Comparison of ENCODE assay signal across 28 cellular contexts in the genomic region with DNA sequence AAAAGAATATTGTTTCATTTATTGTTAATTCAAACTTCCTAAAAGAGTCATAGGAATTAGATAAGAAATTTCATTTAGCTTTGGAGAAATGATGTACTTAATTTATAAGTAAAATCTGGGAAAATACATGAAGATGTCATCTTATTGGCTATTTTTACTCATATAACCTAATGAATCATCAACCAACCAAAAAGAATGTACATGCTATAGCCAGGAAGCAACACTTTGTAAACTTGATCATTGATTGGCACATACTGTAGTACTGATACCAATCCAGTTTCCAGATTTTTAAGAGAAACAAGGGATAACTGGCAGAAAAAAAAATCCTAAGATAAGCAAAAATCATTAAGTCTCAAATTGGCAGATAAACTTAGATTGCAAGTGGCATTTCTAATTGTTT.
DNase-seq lines count a peak whose midpoint lies in the region; ATAC-seq, FAIRE-seq and TF ChIP-seq lines count a peak whose summit lies in the region.
"Had no signal": no experiment of that assay in that cellular context is flagged by ENCODE, and none has a peak within 500 bp of the region (broad histone marks: within the 10 kb centered on the region; RNA-seq: fewer than 3 reads in every experiment).

No MANE protein-coding gene starts in this region.

- peaks cover 24% of the 10 kb centered on the region for H3K4me1 Mint-ChIP-seq in astrocyte (ENCODE audit: low read depth, unreplicated experiment)
- H3K4me1 Mint-ChIP-seq: B cell; CD8-positive, alpha-beta memory T cell; IgD-negative memory B cell had no signal

- ATAC-seq in GM18520 (IDR thresholded peaks at IDR 0.05; ENCODE audit: unreplicated experiment) (no peak), HG03520 (IDR thresholded peaks at IDR 0.05; ENCODE audit: unreplicated experiment) (no peak)
- ATAC-seq: activated CD4-positive, CD25-positive, alpha-beta regulatory T cell treated with anti-CD3 and anti-CD28 coated beads, Interleukin-2, amount 50 U/mL, for 24 hours; right lobe of liver had no signal

- intact Hi-C loops in mammary epithelial cell (cut with micrococcal nuclease): no loop called here
- intact Hi-C loops in breast epithelium (cut with DNase I; ENCODE audit: low total_unique reads): no loop called here

- no peaks in the 10 kb centered on the region for H3K9me3 ChIP-seq in mammary epithelial cell (replicated peaks; ENCODE audit: insufficient read depth, low read length)
- no peaks in the 10 kb centered on the region for H3K9me3 ChIP-seq in breast epithelium
- no peaks in the 10 kb centered on the region for H3K9me3 ChIP-seq in astrocyte (ENCODE audit: insufficient read depth, low read depth, low read length)
- H3K9me3 ChIP-seq: ascending aorta, right lobe of liver, SJCRH30, tibial nerve had no signal

- H3K4me3 ChIP-seq in mammary epithelial cell (replicated peaks in 1 of 3; ENCODE audit: insufficient read depth in 1 of 3, low read depth in 2 of 3, low read length in 3 of 3) (no peak overlapping the region), breast epithelium (no peak overlapping the region), astrocyte (ENCODE audit: insufficient read depth, low read depth, low read length) (no peak overlapping the region)
- H3K4me3 ChIP-seq: ascending aorta, lung, right lobe of liver, SJCRH30, tibial nerve had no signal

- TF ChIP-seq POLR2A in breast epithelium (IDR thresholded peaks at IDR 0.05): no peak
- no peak for TF ChIP-seq POLR2A in GM12892 (IDR thresholded peaks at IDR 0.05; ENCODE audit: low read depth, low read length)

- DNase-seq in mammary epithelial cell (peak; percentile 44), breast epithelium (ENCODE audit: low spot score in 2 of 2) (no peak), astrocyte (ENCODE audit: low read depth) (peak; percentile 39), fibroblast of peridontal ligament (ENCODE audit: extremely low read depth) (peak; percentile 37), NAMALWA (ENCODE audit: low spot score) (no peak), GM12892 (ENCODE audit: insufficient read length) (no peak)
- DNase-seq: 8988T; activated CD4-positive, alpha-beta memory T cell treated with anti-CD3 and anti-CD28 coated beads for 36 hours; CD8-positive, alpha-beta memory T cell; cerebellar nuclear complex; erythroblast; NCI-H2081 treated with DMSO at 0.1 percent for 48 hours; NCI-H446; NCI-H82; right lobe of liver; SJCRH30; stimulated activated CD4-positive, alpha-beta T cell treated with anti-CD3 and anti-CD28 coated beads, Interleukin-15, amount 100 ng/mL, for 24 hours; T-helper 1 cell had no signal

- H3K4me1 ChIP-seq in mammary epithelial cell (ENCODE audit: insufficient read depth, low read length) (peaks cover 24% of the 10 kb centered on the region), breast epithelium (no peaks in the 10 kb centered on the region), astrocyte (ENCODE audit: insufficient read depth, low read length) (peaks cover 20% of the 10 kb centered on the region)
- H3K4me1 ChIP-seq: ascending aorta, right lobe of liver, SJCRH30, tibial nerve had no signal

- no peaks in the 10 kb centered on the region for H3K36me3 Mint-ChIP-seq in astrocyte (ENCODE audit: low read depth, unreplicated experiment)
- H3K36me3 Mint-ChIP-seq: activated CD4-positive, alpha-beta memory T cell treated with anti-CD3 and anti-CD28 coated beads for 36 hours; activated naive CD8-positive, alpha-beta T cell; CD8-positive, alpha-beta memory T cell; IgD-negative memory B cell had no signal

- H3K9ac ChIP-seq in mammary epithelial cell (ENCODE audit: insufficient read depth, low read length): no peak overlapping the region
- H3K9ac ChIP-seq in astrocyte (ENCODE audit: low read length): no peak overlapping the region

- peak; percentile 50 for FAIRE-seq in astrocyte (lab: Jason Lieb, UNC)
- no peak for FAIRE-seq in GM12892 (lab: Jason Lieb, UNC)

- BruUV-seq in mammary epithelial cell (replicated peaks; lab: Mats Ljungman, UMichigan): no TSS peak

- no peaks in the 10 kb centered on the region for H3K27me3 ChIP-seq in mammary epithelial cell (ENCODE audit: insufficient read depth, low read length)
- H3K27me3 ChIP-seq in breast epithelium: no peaks in the 10 kb centered on the region
- H3K27me3 ChIP-seq in astrocyte (ENCODE audit: insufficient read depth, low read length): no peaks in the 10 kb centered on the region
- H3K27me3 ChIP-seq: ascending aorta, right lobe of liver, SJCRH30, tibial nerve had no signal

- H3K36me3 ChIP-seq in mammary epithelial cell (ENCODE audit: insufficient read depth, low read length) (no peaks in the 10 kb centered on the region), breast epithelium (no peaks in the 10 kb centered on the region), astrocyte (ENCODE audit: insufficient read depth, low read length) (no peaks in the 10 kb centered on the region)
- H3K36me3 ChIP-seq: ascending aorta, right lobe of liver, SJCRH30, tibial nerve had no signal

- H4K20me1 ChIP-seq in mammary epithelial cell (ENCODE audit: insufficient read depth, low read length) (no peaks in the 10 kb centered on the region), astrocyte (ENCODE audit: insufficient read depth, low read length) (no peaks in the 10 kb centered on the region)

- TF ChIP-seq CTCF in mammary epithelial cell (conservative IDR thresholded peaks at IDR 0.05 in 1 of 2, IDR thresholded peaks at IDR 0.05 in 1 of 2; ENCODE audit: extremely low read depth in 1 of 2, insufficient read depth in 1 of 2, low read depth in 1 of 2, low read length in 2 of 2) (no peak), breast epithelium (IDR thresholded peaks at IDR 0.05) (no peak), astrocyte (IDR thresholded peaks at IDR 0.05; ENCODE audit: insufficient read depth, low read depth, low read length) (no peak)

- peak overlapping the region; percentile 46 for H3K4me2 ChIP-seq in mammary epithelial cell (ENCODE audit: insufficient read depth, low read depth, low read length)
- no peak overlapping the region for H3K4me2 ChIP-seq in astrocyte (ENCODE audit: low read length)

- no peak overlapping the region for H3K4me3 Mint-ChIP-seq in astrocyte (ENCODE audit: unreplicated experiment)
- H3K4me3 Mint-ChIP-seq: activated CD4-positive, alpha-beta memory T cell treated with anti-CD3 and anti-CD28 coated beads for 36 hours; activated naive CD8-positive, alpha-beta T cell; B cell; CD8-positive, alpha-beta memory T cell; IgD-negative memory B cell; neural crest cell had no signal

- peak overlapping the region; percentile 42 for H3K27ac ChIP-seq in mammary epithelial cell (ENCODE audit: insufficient read depth, low read depth, low read length)
- no peak overlapping the region for H3K27ac ChIP-seq in breast epithelium
- H3K27ac ChIP-seq in astrocyte (ENCODE audit: low read depth, low read length): peak overlapping the region; percentile 73
- H3K27ac ChIP-seq: ascending aorta, right lobe of liver, SJCRH30, tibial nerve had no signal

- H2AFZ ChIP-seq in mammary epithelial cell (ENCODE audit: low read depth, low read length) (no peak overlapping the region), astrocyte (ENCODE audit: low read depth, low read length) (no peak overlapping the region)

- H3K79me2 ChIP-seq in mammary epithelial cell (ENCODE audit: insufficient read depth, low read length) (no peaks in the 10 kb centered on the region), astrocyte (ENCODE audit: insufficient read depth, low read length) (no peaks in the 10 kb centered on the region)

- dilution Hi-C loops in mammary epithelial cell (cut with HindIII; ENCODE audit: low sequenced_read_pairs): no loop called here

- H3K9me3 Mint-ChIP-seq in astrocyte (ENCODE audit: unreplicated experiment): no peaks in the 10 kb centered on the region
- H3K9me3 Mint-ChIP-seq: neural crest cell had no signal

- peak overlapping the region; percentile 26 for H3K27ac Mint-ChIP-seq in astrocyte (ENCODE audit: unreplicated experiment)
- H3K27ac Mint-ChIP-seq: activated CD4-positive, alpha-beta memory T cell treated with anti-CD3 and anti-CD28 coated beads for 36 hours; activated naive CD8-positive, alpha-beta T cell; B cell; CD8-positive, alpha-beta memory T cell; IgD-negative memory B cell had no signal

- CTCF ChIA-PET in mammary epithelial cell (lab: Charles Lee; ENCODE audit: low non-redundant PET): no interaction called here

- no peaks in the 10 kb centered on the region for H3K27me3 Mint-ChIP-seq in astrocyte (ENCODE audit: low read depth, unreplicated experiment)
- H3K27me3 Mint-ChIP-seq: activated CD4-positive, alpha-beta memory T cell treated with anti-CD3 and anti-CD28 coated beads for 36 hours; B cell; CD8-positive, alpha-beta memory T cell; IgD-negative memory B cell had no signal

- in situ Hi-C loops in mammary epithelial cell (cut with MboI; ENCODE audit: low sequenced_read_pairs in 2 of 2): no loop called here

Comparison
In these comparisons a context has a peak if more than half of its experiments do, and no peak if none do; other contexts are left out.
1. DNase-seq: peak in mammary epithelial cell (single experiment), astrocyte (single experiment) and fibroblast of peridontal ligament (single experiment); none in breast epithelium (0 of 2), NAMALWA (single experiment) and GM12892 (single experiment).
2. H3K27ac ChIP-seq: peak in mammary epithelial cell (single experiment) and astrocyte (single experiment); none in breast epithelium (0 of 2).